8 cellular contexts compared by ENCODE assay signal in genomic region chr20:7113577-7114466, GRCh38.
DNase-seq lines count a peak whose midpoint lies in the region; ATAC-seq and TF ChIP-seq lines count a peak whose summit lies in the region.

No MANE protein-coding gene starts in this region.

- peak; percentile 66 for TF ChIP-seq CTCF in C4-2B (conservative IDR thresholded peaks at IDR 0.05)
- TF ChIP-seq CTCF in PC-3 (conservative IDR thresholded peaks at IDR 0.05; ENCODE audit: low read depth, low read length) = peak; percentile 85

- intact Hi-C loops in PC-3 (cut with micrococcal nuclease) = loop anchor here (5.0 kb wide), 3 partner anchors 263 to 813 kb away; no protein-coding TSS in a partner anchor
- intact Hi-C loops in sciatic nerve (cut with DNase I) = no loop called here

- peaks cover 40% of the 10 kb centered on the region for H3K27me3 ChIP-seq in PC-3 (ENCODE audit: low read length)

- H3K79me2 ChIP-seq in PC-3 (ENCODE audit: low read length) = no peaks in the 10 kb centered on the region

- no peak overlapping the region for H3K4me3 ChIP-seq in PC-3 (ENCODE audit: low read length)

- no peaks in the 10 kb centered on the region for H4K20me1 ChIP-seq in PC-3 (ENCODE audit: low read length)

- CTCF ChIA-PET in PC-3 (lab: Charles Lee) = interaction anchor here (1.4 kb wide), 1 partner anchor 172 kb away, joined by 4 read pairs; no protein-coding TSS in a partner anchor

- no peak overlapping the region for H3K27ac ChIP-seq in C4-2B
- no peak overlapping the region for H3K27ac ChIP-seq in PC-3 (ENCODE audit: low read length)

- POLR2A ChIA-PET in PC-3 (lab: Charles Lee; ENCODE audit: unreplicated experiment) = no interaction called here

- H3K4me2 ChIP-seq in PC-3 (ENCODE audit: low read length) = peak overlapping the region; percentile 45

- no peaks in the 10 kb centered on the region for H3F3A ChIP-seq in PC-3 (ENCODE audit: low read length, unreplicated experiment)

- DNase-seq in PC-3 = peak; percentile 59
- DNase-seq in foreskin melanocyte = peak; percentile 8
- peak; percentile 59 for DNase-seq in sciatic nerve (ENCODE audit: low spot score)
- no peak for DNase-seq in LoVo (ENCODE audit: low spot score)
- no peak for DNase-seq in ureter (ENCODE audit: low spot score)

- no peaks in the 10 kb centered on the region for H3K9me3 ChIP-seq in PC-3 (ENCODE audit: low read length)

- H3K4me1 ChIP-seq in PC-3 (ENCODE audit: insufficient read depth, low read length) = no peaks in the 10 kb centered on the region

- no peak overlapping the region for H2AFZ ChIP-seq in PC-3 (ENCODE audit: low read length)

- ATAC-seq in HG02943 (IDR thresholded peaks at IDR 0.05; ENCODE audit: low read depth, unreplicated experiment) (peak; percentile 90), PC-3 (peak; percentile 85), sciatic nerve (peak; percentile 75), HG03520 (IDR thresholded peaks at IDR 0.05; ENCODE audit: unreplicated experiment) (no peak)

- no TSS peak for BruUV-seq in PC-3 (replicated peaks; lab: Mats Ljungman, UMichigan)

- no peak overlapping the region for H3K9ac ChIP-seq in PC-3 (ENCODE audit: low read length)

- H3K9me2 ChIP-seq in PC-3 (replicated peaks; ENCODE audit: low read length) = no peaks in the 10 kb centered on the region

- H3K36me3 ChIP-seq in PC-3 (ENCODE audit: low read depth, low read length) = no peaks in the 10 kb centered on the region

Comparison
In these comparisons a context has a peak if more than half of its experiments do, and no peak if none do; other contexts are left out.
1. DNase-seq: peak in PC-3 (single experiment), foreskin melanocyte (single experiment) and sciatic nerve (single experiment); none in LoVo (single experiment) and ureter (single experiment).